2 cellular contexts compared by ENCODE assay signal in the genomic region with DNA sequence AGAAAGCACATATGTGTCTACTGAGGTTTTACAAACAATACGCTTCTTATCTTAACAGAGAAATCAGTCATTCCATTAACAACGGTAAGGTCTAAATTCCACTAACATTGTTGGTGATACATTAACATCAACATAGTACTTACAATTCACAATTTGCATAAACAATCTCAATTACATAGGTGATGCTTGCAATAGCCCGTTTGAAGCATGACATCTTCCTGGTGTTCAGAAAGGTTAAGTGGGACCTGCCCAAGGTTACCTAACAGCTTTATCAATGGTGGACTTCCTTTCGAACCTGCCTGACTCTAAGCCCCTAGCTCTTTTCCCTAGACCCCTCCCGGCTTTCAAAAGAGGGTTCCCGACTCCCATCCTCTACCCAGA.
TF ChIP-seq lines count a peak whose summit lies in the region.

No MANE protein-coding gene starts in this region.

TF ChIP-seq in GM23338, 12 proteins besides CTCF, POLR2A, EP300 and RAD21 (continues in another document):
- TF ChIP-seq EZH2 (IDR thresholded peaks at IDR 0.05; ENCODE audit: low read depth, unreplicated experiment) (no peak), NANOG (IDR thresholded peaks at IDR 0.05; ENCODE audit: borderline replicate concordance) (no peak), REST (IDR thresholded peaks at IDR 0.05; ENCODE audit: unreplicated experiment) (no peak), ZNF114 (CRISPR knock-in tag; IDR thresholded peaks at IDR 0.05) (no peak), CREB1 (CRISPR knock-in tag; IDR thresholded peaks at IDR 0.05; ENCODE audit: low read depth) (no peak), JUNB (IDR thresholded peaks at IDR 0.05; ENCODE audit: unreplicated experiment) (no peak), ZNF331 (CRISPR knock-in tag; IDR thresholded peaks at IDR 0.05; ENCODE audit: low read depth) (no peak), EZH2phosphoT487 (IDR thresholded peaks at IDR 0.05; ENCODE audit: unreplicated experiment) (no peak), POLR2AphosphoS5 (IDR thresholded peaks at IDR 0.05; ENCODE audit: low read depth) (no peak), STAT1 (IDR thresholded peaks at IDR 0.05; ENCODE audit: unreplicated experiment) (no peak)
- TF ChIP-seq, protein P1, sequence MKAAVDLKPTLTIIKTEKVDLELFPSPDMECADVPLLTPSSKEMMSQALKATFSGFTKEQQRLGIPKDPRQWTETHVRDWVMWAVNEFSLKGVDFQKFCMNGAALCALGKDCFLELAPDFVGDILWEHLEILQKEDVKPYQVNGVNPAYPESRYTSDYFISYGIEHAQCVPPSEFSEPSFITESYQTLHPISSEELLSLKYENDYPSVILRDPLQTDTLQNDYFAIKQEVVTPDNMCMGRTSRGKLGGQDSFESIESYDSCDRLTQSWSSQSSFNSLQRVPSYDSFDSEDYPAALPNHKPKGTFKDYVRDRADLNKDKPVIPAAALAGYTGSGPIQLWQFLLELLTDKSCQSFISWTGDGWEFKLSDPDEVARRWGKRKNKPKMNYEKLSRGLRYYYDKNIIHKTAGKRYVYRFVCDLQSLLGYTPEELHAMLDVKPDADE (IDR thresholded peaks at IDR 0.05) = no peak

TF ChIP-seq in endothelial cell of umbilical vein, 7 proteins besides CTCF, POLR2A, EP300 and RAD21:
- TF ChIP-seq POLR2AphosphoS5 (IDR thresholded peaks at IDR 0.05; ENCODE audit: insufficient read depth, low read depth, low read length) = no peak
- no peak for TF ChIP-seq GATA2 (IDR thresholded peaks at IDR 0.05; ENCODE audit: insufficient read depth, insufficient read length, low read depth, low read length)
- no peak for TF ChIP-seq MAX (IDR thresholded peaks at IDR 0.05; ENCODE audit: insufficient read depth, insufficient read length)
- TF ChIP-seq MYC (IDR thresholded peaks at IDR 0.05; ENCODE audit: low read depth, low read length) = no peak
- TF ChIP-seq EZH2 (IDR thresholded peaks at IDR 0.05; ENCODE audit: borderline replicate concordance, low read depth, low read length, severe bottlenecking) = no peak
- no peak for TF ChIP-seq FOS (IDR thresholded peaks at IDR 0.05; ENCODE audit: borderline replicate concordance, insufficient read depth, low read length)
- no peak for TF ChIP-seq JUN (IDR thresholded peaks at IDR 0.05; ENCODE audit: borderline replicate concordance, insufficient read depth, insufficient read length, low read depth)
TF ChIP-seq in endothelial cell of umbilical vein: peak in this region for 0.
